In the genomic region with DNA sequence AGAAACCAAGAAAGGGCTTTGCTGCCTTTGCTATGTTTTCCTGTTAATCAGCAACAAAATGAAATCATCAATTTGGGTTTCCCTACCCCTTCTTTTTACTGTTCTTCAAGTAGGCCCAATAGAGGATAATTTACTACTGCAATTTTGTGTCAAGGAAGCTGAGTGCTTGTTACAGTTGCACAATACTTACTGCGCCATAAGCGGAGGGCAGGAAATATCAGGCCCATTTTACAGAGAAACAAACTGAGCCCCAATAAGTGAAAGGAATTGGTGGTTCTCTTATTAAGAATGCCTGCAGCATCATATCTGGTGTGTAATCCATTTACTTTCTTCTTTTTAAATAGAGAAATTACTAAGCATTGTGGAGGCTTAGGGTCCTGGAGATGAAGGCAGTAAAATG, we compare ENCODE assay signal across 18 cellular contexts. TPM values are rescaled to one million over a fixed set of nuclear protein-coding genes. Genes with fewer than 3 reads are reported as not detected.
DNase-seq lines count a peak whose midpoint lies in the region; ATAC-seq and TF ChIP-seq lines count a peak whose summit lies in the region.
"Had no signal": no experiment of that assay in that cellular context is flagged by ENCODE, and none has a peak within 500 bp of the region (broad histone marks: within the 10 kb centered on the region; RNA-seq: fewer than 3 reads in every experiment).

No MANE protein-coding gene starts in this region.

- peak overlapping the region; percentile 50 for H3K27ac Mint-ChIP-seq in T-helper 2 cell treated with Interferon-gamma antibody and Interleukin-4, amounts not matched to agents 5 μg/mL and 100 μg/mL, for 36 hours
- H3K27ac Mint-ChIP-seq in CD4-positive, alpha-beta memory T cell = peak overlapping the region; percentile 58 to 100 (median 96)
- peak overlapping the region; percentile 54 for H3K27ac Mint-ChIP-seq in activated T-helper 1 cell treated with anti-CD3 and anti-CD28 coated beads, Interleukin-12 subunit alpha, Interleukin-12 subunit beta, Interleukin-2, Interleukin-4 antibody, amounts not matched to agents 30 ng/mL and 10 ng/mL and 1 ng/mL, durations not matched to agents 14 hours and 24 hours and 36 hours

- no peak for TF ChIP-seq CTCF in neutrophil (IDR thresholded peaks at IDR 0.05)

- no peak overlapping the region for H3K4me3 Mint-ChIP-seq in T-helper 2 cell treated with Interferon-gamma antibody and Interleukin-4, amounts not matched to agents 5 μg/mL and 100 μg/mL, for 36 hours
- H3K4me3 Mint-ChIP-seq in CD4-positive, alpha-beta memory T cell = peak overlapping the region in 3 of 8 donors; percentile 47 to 60 (median 48)
- no peak overlapping the region for H3K4me3 Mint-ChIP-seq in activated T-helper 1 cell treated with anti-CD3 and anti-CD28 coated beads, Interleukin-12 subunit alpha, Interleukin-12 subunit beta, Interleukin-2, Interleukin-4 antibody, amounts not matched to agents 30 ng/mL and 10 ng/mL and 1 ng/mL, durations not matched to agents 14 hours and 24 hours and 36 hours

- H3K4me1 Mint-ChIP-seq in T-helper 2 cell treated with Interferon-gamma antibody and Interleukin-4, amounts not matched to agents 5 μg/mL and 100 μg/mL, for 36 hours (ENCODE audit: low read depth) = peaks cover 41% of the 10 kb centered on the region
- peaks cover 44 to 62% (median 54%) of the 10 kb centered on the region in 4 donors for H3K4me1 Mint-ChIP-seq in CD4-positive, alpha-beta memory T cell
- H3K4me1 Mint-ChIP-seq in activated T-helper 1 cell treated with anti-CD3 and anti-CD28 coated beads, Interleukin-12 subunit alpha, Interleukin-12 subunit beta, Interleukin-2, Interleukin-4 antibody, amounts not matched to agents 30 ng/mL and 10 ng/mL and 1 ng/mL, durations not matched to agents 14 hours and 24 hours and 36 hours (ENCODE audit: low read depth) = peaks cover 69% of the 10 kb centered on the region

- no peaks in the 10 kb centered on the region for H3K9me3 ChIP-seq in CD4-positive, alpha-beta memory T cell (ENCODE audit: control insufficient read depth in 1 of 2, low read length in 2 of 2)
- no peaks in the 10 kb centered on the region for H3K9me3 ChIP-seq in neutrophil
- H3K9me3 ChIP-seq in aorta (ENCODE audit: control insufficient read depth, low read length) = no peaks in the 10 kb centered on the region
- H3K9me3 ChIP-seq: BLaER1 treated with 17β-estradiol and CSF1 and Interleukin-3, amounts not matched to agents 10 nM and 100 nM; Caco-2 had no signal

- peak overlapping the region; percentile 95 for H3K27ac ChIP-seq in CD4-positive, alpha-beta memory T cell (ENCODE audit: low read depth, low read length)
- H3K27ac ChIP-seq in neutrophil = peak overlapping the region; percentile 85
- H3K27ac ChIP-seq in aorta (ENCODE audit: low read depth in 1 of 2, low read length in 2 of 2) = no peak overlapping the region
- H3K27ac ChIP-seq: RWPE1 had no signal

- no peak for ATAC-seq in aorta (ENCODE audit: low FRiP score)

- H3K4me3 ChIP-seq in CD4-positive, alpha-beta memory T cell (ENCODE audit: low read length in 2 of 2) = no peak overlapping the region
- no peak overlapping the region for H3K4me3 ChIP-seq in neutrophil (ENCODE audit: low read depth in 1 of 2, low read length in 1 of 2)
- H3K4me3 ChIP-seq in aorta (ENCODE audit: low read length in 2 of 2) = no peak overlapping the region
- H3K4me3 ChIP-seq: BLaER1 treated with 17β-estradiol and CSF1 and Interleukin-3, amounts not matched to agents 10 nM and 100 nM had no signal

- H3K4me1 ChIP-seq in CD4-positive, alpha-beta memory T cell (ENCODE audit: insufficient read depth, low read length) = peaks cover 54% of the 10 kb centered on the region
- H3K4me1 ChIP-seq in neutrophil (ENCODE audit: control insufficient read depth in 1 of 2, insufficient read depth in 1 of 2, low read depth in 1 of 2, low read length in 1 of 2) (peaks cover 44 to 49% of the 10 kb centered on the region in 2 experiments), aorta (ENCODE audit: control insufficient read depth in 1 of 2, insufficient read depth in 2 of 2, low read length in 2 of 2) (peaks cover 0 to 6% of the 10 kb centered on the region in 2 donors)

- no peaks in the 10 kb centered on the region for H3K27me3 ChIP-seq in CD4-positive, alpha-beta memory T cell (ENCODE audit: insufficient read depth, low read length)
- H3K27me3 ChIP-seq in neutrophil (no peaks in the 10 kb centered on the region), aorta (ENCODE audit: control insufficient read depth in 1 of 2, insufficient read depth in 2 of 2, low read length in 1 of 2) (no peaks in the 10 kb centered on the region)
- H3K27me3 ChIP-seq: BLaER1 treated with 17β-estradiol and CSF1 and Interleukin-3, amounts not matched to agents 10 nM and 100 nM had no signal

- WGBS in aorta, 2 donors = 97% methylated on average over 2 of the region's 2 CpGs

- H3K27me3 Mint-ChIP-seq in T-helper 2 cell treated with Interferon-gamma antibody and Interleukin-4, amounts not matched to agents 5 μg/mL and 100 μg/mL, for 36 hours (ENCODE audit: low read depth) = no peaks in the 10 kb centered on the region
- no peaks in the 10 kb centered on the region for H3K27me3 Mint-ChIP-seq in CD4-positive, alpha-beta memory T cell
- no peaks in the 10 kb centered on the region for H3K27me3 Mint-ChIP-seq in activated T-helper 1 cell treated with anti-CD3 and anti-CD28 coated beads, Interleukin-12 subunit alpha, Interleukin-12 subunit beta, Interleukin-2, Interleukin-4 antibody, amounts not matched to agents 30 ng/mL and 10 ng/mL and 1 ng/mL, durations not matched to agents 14 hours and 24 hours and 36 hours (ENCODE audit: insufficient read depth)
- H3K27me3 Mint-ChIP-seq: IgD-negative memory B cell had no signal

- H3K36me3 Mint-ChIP-seq in T-helper 2 cell treated with Interferon-gamma antibody and Interleukin-4, amounts not matched to agents 5 μg/mL and 100 μg/mL, for 36 hours (ENCODE audit: low read depth) = no peaks in the 10 kb centered on the region
- peaks cover 0 to 2% of the 10 kb centered on the region in 2 donors for H3K36me3 Mint-ChIP-seq in CD4-positive, alpha-beta memory T cell
- H3K36me3 Mint-ChIP-seq in activated T-helper 1 cell treated with anti-CD3 and anti-CD28 coated beads, Interleukin-12 subunit alpha, Interleukin-12 subunit beta, Interleukin-2, Interleukin-4 antibody, amounts not matched to agents 30 ng/mL and 10 ng/mL and 1 ng/mL, durations not matched to agents 14 hours and 24 hours and 36 hours (ENCODE audit: low read depth) = no peaks in the 10 kb centered on the region
- H3K36me3 Mint-ChIP-seq: IgD-negative memory B cell had no signal

- no peak for DNase-seq in T-helper 2 cell treated with Interferon-gamma antibody and Interleukin-4, amounts not matched to agents 5 μg/mL and 100 μg/mL, for 36 hours (ENCODE audit: low spot score)
- DNase-seq in T-helper 2 cell (no peak), aorta (no peak), NCI-H345 treated with DMSO at 0.1 percent for 48 hours (lab: John Stamatoyannopoulos, UW; ENCODE audit: unreplicated experiment) (no peak)
- DNase-seq in CD4-positive, alpha-beta memory T cell = no peak
- no peak for DNase-seq in activated T-helper 1 cell treated with anti-CD3 and anti-CD28 coated beads, Interleukin-12 subunit alpha, Interleukin-12 subunit beta, Interleukin-2, Interleukin-4 antibody, amounts not matched to agents 30 ng/mL and 10 ng/mL and 1 ng/mL, durations not matched to agents 14 hours and 24 hours and 36 hours (ENCODE audit: low spot score)
- DNase-seq: Caco-2; GOT3; MV-4-11; NCI-H1417; NCI-H1930; NCI-H446; NCI-H69; NK-92 treated with Interleukin-12 subunit alpha and Interleukin-12 subunit beta, amount 100 ng/mL, for 24 hours had no signal

- intact Hi-C loops in CD4-positive, alpha-beta memory T cell (cut with micrococcal nuclease) = no loop called here
- intact Hi-C loops in activated T-helper 1 cell treated with anti-CD3 and anti-CD28 coated beads, Interleukin-12 subunit alpha, Interleukin-12 subunit beta, Interleukin-2, Interleukin-4 antibody, amounts not matched to agents 30 ng/mL and 10 ng/mL and 1 ng/mL, durations not matched to agents 14 hours and 24 hours and 36 hours (cut with micrococcal nuclease) = no loop called here
- intact Hi-C loops in aorta (cut with DNase I) = no loop called here

- CTCF ChIA-PET in CD4-positive, alpha-beta memory T cell (lab: Charles Lee; ENCODE audit: partially characterized antibody) = interaction anchor here (1.0 to 9.4 kb wide), 7 partner anchors 13 to 489 kb away, joined by 3 to 78 read pairs (median 3); no protein-coding TSS in a partner anchor

- H3K36me3 ChIP-seq in CD4-positive, alpha-beta memory T cell (ENCODE audit: insufficient read depth, low read length) = no peaks in the 10 kb centered on the region
- H3K36me3 ChIP-seq in neutrophil = no peaks in the 10 kb centered on the region
- no peaks in the 10 kb centered on the region for H3K36me3 ChIP-seq in aorta (ENCODE audit: control insufficient read depth in 1 of 2, insufficient read depth in 2 of 2, low read length in 1 of 2)
- H3K36me3 ChIP-seq: BLaER1 treated with 17β-estradiol and CSF1 and Interleukin-3, amounts not matched to agents 10 nM and 100 nM had no signal

- POLR2A ChIA-PET in CD4-positive, alpha-beta memory T cell (lab: Charles Lee; ENCODE audit: partially characterized antibody) = interaction anchor here (0.6 to 14.7 kb wide), 7 partner anchors 11 to 394 kb away, joined by 3 to 226 read pairs (median 53); partner anchors contain the start of genes LBH and YPEL5

- no peaks in the 10 kb centered on the region for H3K9me3 Mint-ChIP-seq in T-helper 2 cell treated with Interferon-gamma antibody and Interleukin-4, amounts not matched to agents 5 μg/mL and 100 μg/mL, for 36 hours
- no peaks in the 10 kb centered on the region for H3K9me3 Mint-ChIP-seq in CD4-positive, alpha-beta memory T cell
- H3K9me3 Mint-ChIP-seq in activated T-helper 1 cell treated with anti-CD3 and anti-CD28 coated beads, Interleukin-12 subunit alpha, Interleukin-12 subunit beta, Interleukin-2, Interleukin-4 antibody, amounts not matched to agents 30 ng/mL and 10 ng/mL and 1 ng/mL, durations not matched to agents 14 hours and 24 hours and 36 hours = no peaks in the 10 kb centered on the region
- H3K9me3 Mint-ChIP-seq: IgD-negative memory B cell had no signal

RNA-seq across cellular contexts. Expression of gene LBH, which starts 9.3 kb away (rescaled TPM):
- 100 to 1,000 TPM; 335 to 364 TPM for total RNA-seq in CD4-positive, alpha-beta memory T cell
- 100 to 1,000 TPM; 119 to 136 TPM for polyA plus RNA-seq in CD4-positive, alpha-beta memory T cell
- total RNA-seq in activated T-helper 1 cell treated with anti-CD3 and anti-CD28 coated beads, Interleukin-12 subunit alpha, Interleukin-12 subunit beta, Interleukin-2, Interleukin-4 antibody, amounts not matched to agents 30 ng/mL and 10 ng/mL and 1 ng/mL, durations not matched to agents 14 hours and 24 hours and 36 hours = 306 and 313 TPM in 2 replicates
- 100 to 1,000 TPM; 105 to 213 TPM for total RNA-seq in aorta
- 10 to 100 TPM; 56.1 to 83.8 TPM for polyA plus RNA-seq in aorta

Comparison
In these comparisons a context has a peak if more than half of its experiments do, and no peak if none do; other contexts are left out.
1. H3K27ac ChIP-seq: peak in CD4-positive, alpha-beta memory T cell (single experiment) and neutrophil (single experiment); none in aorta (0 of 2).
2. Peak in every context shown above with its lines, with median percentiles within 50 percentile points of each other: H3K27ac Mint-ChIP-seq.